ENCODE assay signal across 1 cellular context in genomic region chr17:45107286-45107685, GRCh38.
TF ChIP-seq lines count a peak whose summit lies in the region.

No MANE protein-coding gene starts in this region.

TF ChIP-seq in WTC11, 78 proteins besides CTCF, POLR2A, EP300 and RAD21:
- TF ChIP-seq ZNF425 (CRISPR knock-in tag; conservative IDR thresholded peaks at IDR 0.05) (no peak), TEAD4 (CRISPR knock-in tag; IDR thresholded peaks at IDR 0.05) (no peak), ZNF416 (CRISPR knock-in tag; IDR thresholded peaks at IDR 0.05) (no peak), OVOL2 (CRISPR knock-in tag; IDR thresholded peaks at IDR 0.05; ENCODE audit: borderline replicate concordance) (no peak), ATF3 (CRISPR knock-in tag; conservative IDR thresholded peaks at IDR 0.05) (no peak), GTF2I (CRISPR knock-in tag; conservative IDR thresholded peaks at IDR 0.05) (no peak), SMAD4 (CRISPR knock-in tag; IDR thresholded peaks at IDR 0.05) (no peak), CREB1 (CRISPR knock-in tag; IDR thresholded peaks at IDR 0.05) (no peak), FOXJ3 (CRISPR knock-in tag; IDR thresholded peaks at IDR 0.05; ENCODE audit: borderline replicate concordance) (no peak), AR (CRISPR knock-in tag; IDR thresholded peaks at IDR 0.05) (no peak), PREB (CRISPR knock-in tag; IDR thresholded peaks at IDR 0.05; ENCODE audit: borderline replicate concordance) (no peak), USF1 (CRISPR knock-in tag; IDR thresholded peaks at IDR 0.05) (no peak), NR2C2 (CRISPR knock-in tag; IDR thresholded peaks at IDR 0.05) (no peak), ZNF232 (CRISPR knock-in tag; IDR thresholded peaks at IDR 0.05) (no peak), USF2 (CRISPR knock-in tag; IDR thresholded peaks at IDR 0.05) (no peak), ZNF512 (CRISPR knock-in tag; IDR thresholded peaks at IDR 0.05; ENCODE audit: borderline replicate concordance) (no peak), MYBL2 (CRISPR knock-in tag; IDR thresholded peaks at IDR 0.05) (no peak), NFYB (CRISPR knock-in tag; conservative IDR thresholded peaks at IDR 0.05; ENCODE audit: low read depth) (no peak)
TF ChIP-seq in WTC11: peak in this region for 0.
